In genomic region chr6:504446-504980, GRCh38 we compare ENCODE assay signal across 12 cellular contexts.
"Had no signal": no experiment of that assay in that cellular context is flagged by ENCODE, and none has a peak within 500 bp of the region (broad histone marks: within the 10 kb centered on the region; RNA-seq: fewer than 3 reads in every experiment).

No MANE protein-coding gene starts in this region.

- H3K9me3 Mint-ChIP-seq: nephron progenitor cell had no signal

- H3K27me3 ChIP-seq: colonic mucosa, gastroesophageal sphincter had no signal

- H3K27ac ChIP-seq: colonic mucosa, gastroesophageal sphincter, skin epidermis had no signal

- H3K4me1 ChIP-seq: colonic mucosa, gastroesophageal sphincter had no signal

- H3K4me3 Mint-ChIP-seq: nephron progenitor cell had no signal

- H3K4me3 ChIP-seq: colonic mucosa, gastroesophageal sphincter, skin epidermis had no signal

- H3K9me3 ChIP-seq: colonic mucosa, gastroesophageal sphincter had no signal

- DNase-seq: activated CD4-positive, CD25-positive, alpha-beta regulatory T cell; activated CD8-positive, alpha-beta memory T cell treated with anti-CD3 and anti-CD28 coated beads, Interleukin-2, amount 50 U/mL, for 48 hours; activated effector memory CD4-positive, alpha-beta T cell treated with Interleukin-2 at 50 U/mL for 16 hours; central memory CD4-positive, alpha-beta T cell; colonic mucosa; islet precursor cell; nephron progenitor cell; occipital lobe; stimulated activated CD4-positive, alpha-beta T cell treated with anti-CD3 and anti-CD28 coated beads, Interleukin-4, amount 100 ng/mL, for 24 hours had no signal

- ATAC-seq: gastroesophageal sphincter, left lobe of liver had no signal

- H3K36me3 ChIP-seq: colonic mucosa had no signal
